ENCODE assay signal across 9 cellular contexts in the genomic region with DNA sequence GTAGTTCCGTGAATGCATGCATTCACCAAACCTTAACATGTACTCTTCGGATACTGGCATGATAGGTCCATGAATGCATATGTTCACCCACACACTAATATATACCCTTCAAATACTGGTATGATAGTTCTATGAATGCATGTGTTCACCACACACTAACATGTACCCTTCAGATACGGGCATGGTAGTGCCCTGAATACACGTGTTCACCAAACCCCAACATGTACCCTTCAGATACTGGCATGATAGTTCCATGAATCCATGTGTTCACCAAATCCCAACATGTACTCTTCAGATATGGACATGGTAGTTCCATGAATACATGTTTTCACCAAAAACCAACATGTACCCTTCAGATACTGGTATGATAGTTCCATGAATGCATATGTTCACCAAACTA. TPM values are rescaled to one million over a fixed set of nuclear protein-coding genes. Genes with fewer than 3 reads are reported as not detected.
"Had no signal": no experiment of that assay in that cellular context is flagged by ENCODE, and none has a peak within 500 bp of the region (broad histone marks: within the 10 kb centered on the region; RNA-seq: fewer than 3 reads in every experiment).

No MANE protein-coding gene starts in this region.

- FAIRE-seq: G401.6, GM12878, GM12891, GM12892, GM18507, GM19239 had no signal

- DNase-seq: GDM1, GF-D8 had no signal

- ATAC-seq: GM12878 had no signal

- H3K4me3 ChIP-seq: GM12878 had no signal

RNA-seq across cellular contexts. Expression of a gene that starts 48.5 kb away (rescaled TPM):
- total RNA-seq: G401, GM12878 had no signal
